10 cellular contexts compared by ENCODE assay signal in the genomic region with DNA sequence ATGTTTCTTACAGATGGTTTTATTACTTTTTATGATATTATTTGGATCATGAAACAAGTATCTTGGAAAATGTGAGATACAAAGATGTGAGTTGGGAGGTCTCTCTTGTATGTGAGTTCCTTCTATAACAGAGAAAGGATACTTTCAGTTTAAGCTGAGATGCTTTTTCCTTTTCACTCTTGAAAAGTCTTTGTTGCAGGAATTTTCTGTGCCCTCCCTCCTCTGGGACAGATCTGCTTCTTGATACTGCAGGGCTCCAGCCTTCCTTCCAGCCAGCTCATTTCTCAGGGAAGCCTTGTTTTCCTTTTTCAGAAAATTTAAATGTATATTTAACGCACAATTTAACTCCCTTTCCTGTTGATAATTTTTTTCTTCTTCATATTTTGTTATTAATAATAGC.
DNase-seq lines count a peak whose midpoint lies in the region; TF ChIP-seq lines count a peak whose summit lies in the region.
"Had no signal": no experiment of that assay in that cellular context is flagged by ENCODE, and none has a peak within 500 bp of the region (broad histone marks: within the 10 kb centered on the region; RNA-seq: fewer than 3 reads in every experiment).

No MANE protein-coding gene starts in this region.

- peak overlapping the region; percentile 77 for H3K4me2 ChIP-seq in fibroblast of lung (ENCODE audit: extremely low read depth, insufficient read depth, low read length)

- no peaks in the 10 kb centered on the region for H3K27me3 ChIP-seq in fibroblast of lung (ENCODE audit: control insufficient read depth, insufficient read depth, low read length)
- H3K27me3 ChIP-seq: ovary had no signal

- no peaks in the 10 kb centered on the region for H3K36me3 Mint-ChIP-seq in progenitor cell of endocrine pancreas (ENCODE audit: insufficient read depth)
- H3K36me3 Mint-ChIP-seq in activated CD4-positive, alpha-beta T cell treated with anti-CD3 and anti-CD28 coated beads, Interleukin-2, amount 10 ng/mL, durations not matched to agents 7 days and 5 days (ENCODE audit: low read depth) = no peaks in the 10 kb centered on the region

- no peak for TF ChIP-seq CTCF in AG10803 (conservative IDR thresholded peaks at IDR 0.05; ENCODE audit: low read length)
- no peak for TF ChIP-seq CTCF in VCaP (conservative IDR thresholded peaks at IDR 0.05)
- no peak for TF ChIP-seq CTCF in fibroblast of lung (conservative IDR thresholded peaks at IDR 0.05 in 1 of 2, IDR thresholded peaks at IDR 0.05 in 1 of 2; ENCODE audit: low read depth in 1 of 2, low read length in 2 of 2)
- TF ChIP-seq CTCF in progenitor cell of endocrine pancreas (IDR thresholded peaks at IDR 0.05; ENCODE audit: unreplicated experiment) = no peak

- no peaks in the 10 kb centered on the region for H3K27me3 Mint-ChIP-seq in progenitor cell of endocrine pancreas
- H3K27me3 Mint-ChIP-seq in activated CD4-positive, alpha-beta T cell treated with anti-CD3 and anti-CD28 coated beads, Interleukin-2, amount 10 ng/mL, durations not matched to agents 7 days and 5 days = no peaks in the 10 kb centered on the region

- H3K27ac ChIP-seq in VCaP (peak overlapping the region; percentile 49), fibroblast of lung (ENCODE audit: insufficient read depth, low read length) (peak overlapping the region; percentile 50), caudate nucleus (ENCODE audit: low read depth, low read length) (no peak overlapping the region)

- H3K4me3 Mint-ChIP-seq in progenitor cell of endocrine pancreas (ENCODE audit: low read depth) = no peak overlapping the region
- H3K4me3 Mint-ChIP-seq in activated CD4-positive, alpha-beta T cell treated with anti-CD3 and anti-CD28 coated beads, Interleukin-2, amount 10 ng/mL, durations not matched to agents 7 days and 5 days = no peak overlapping the region

- H3K9me3 Mint-ChIP-seq in progenitor cell of endocrine pancreas (ENCODE audit: low read depth) = no peaks in the 10 kb centered on the region
- no peaks in the 10 kb centered on the region for H3K9me3 Mint-ChIP-seq in activated CD4-positive, alpha-beta T cell treated with anti-CD3 and anti-CD28 coated beads, Interleukin-2, amount 10 ng/mL, durations not matched to agents 7 days and 5 days

- peaks cover 23% of the 10 kb centered on the region for H3K79me2 ChIP-seq in fibroblast of lung (ENCODE audit: control insufficient read depth, insufficient read depth, low read length)

- no peaks in the 10 kb centered on the region for H3K9me3 ChIP-seq in fibroblast of lung (ENCODE audit: control insufficient read depth, insufficient read depth, low read depth, low read length)
- H3K9me3 ChIP-seq: ovary had no signal

- H3K4me1 ChIP-seq in fibroblast of lung (ENCODE audit: control insufficient read depth, extremely low read depth, insufficient read depth, low read length) = peaks cover 6% of the 10 kb centered on the region

- no peaks in the 10 kb centered on the region for H4K20me1 ChIP-seq in fibroblast of lung (ENCODE audit: control insufficient read depth, extremely low read depth, insufficient read depth, low read length)

- H2AFZ ChIP-seq in fibroblast of lung (ENCODE audit: low read length) = no peak overlapping the region

- peaks cover 28% of the 10 kb centered on the region for H3K4me1 Mint-ChIP-seq in progenitor cell of endocrine pancreas (ENCODE audit: low read depth)
- peaks cover 4% of the 10 kb centered on the region for H3K4me1 Mint-ChIP-seq in activated CD4-positive, alpha-beta T cell treated with anti-CD3 and anti-CD28 coated beads, Interleukin-2, amount 10 ng/mL, durations not matched to agents 7 days and 5 days

- DNase-seq in AG10803 (ENCODE audit: low read depth) = no peak
- DNase-seq in fibroblast of lung (ENCODE audit: low read depth in 2 of 2) = no peak
- no peak for DNase-seq in progenitor cell of endocrine pancreas (ENCODE audit: low spot score, unreplicated experiment)
- no peak for DNase-seq in caudate nucleus (lab: John Stamatoyannopoulos, UW)
- no peak for DNase-seq in T-helper 1 cell
- no peak for DNase-seq in HCEC 1CT
- no peak for DNase-seq in activated CD4-positive, alpha-beta T cell treated with anti-CD3 and anti-CD28 coated beads, Interleukin-2, amount 10 ng/mL, durations not matched to agents 7 days and 5 days
- DNase-seq: NCI-H446, ovary had no signal

- H3K27ac Mint-ChIP-seq in progenitor cell of endocrine pancreas = peak overlapping the region; percentile 85
- H3K27ac Mint-ChIP-seq in activated CD4-positive, alpha-beta T cell treated with anti-CD3 and anti-CD28 coated beads, Interleukin-2, amount 10 ng/mL, durations not matched to agents 7 days and 5 days = no peak overlapping the region

- H3K9ac ChIP-seq in fibroblast of lung (ENCODE audit: insufficient read depth, low read length) = no peak overlapping the region

- no peaks in the 10 kb centered on the region for H3K36me3 ChIP-seq in fibroblast of lung (ENCODE audit: control insufficient read depth, insufficient read depth, low read length)
- H3K36me3 ChIP-seq: ovary had no signal

- POLR2A ChIA-PET in activated CD4-positive, alpha-beta T cell treated with anti-CD3 and anti-CD28 coated beads, Interleukin-2, amount 10 ng/mL, durations not matched to agents 7 days and 5 days (lab: Charles Lee) = no interaction called here

- CTCF ChIA-PET in activated CD4-positive, alpha-beta T cell treated with anti-CD3 and anti-CD28 coated beads, Interleukin-2, amount 10 ng/mL, durations not matched to agents 7 days and 5 days (lab: Charles Lee) = no interaction called here

- H3K4me3 ChIP-seq in AG10803 (ENCODE audit: low read length) (peak overlapping the region; percentile 60), fibroblast of lung (replicated peaks in 1 of 4; ENCODE audit: control extremely low read depth in 1 of 4, insufficient read depth in 1 of 4, low read depth in 3 of 4, low read length in 4 of 4) (peak overlapping the region; percentile 21 to 52 (median 45))
- H3K4me3 ChIP-seq: ovary had no signal
